In genomic region chr5:172492097-172492840, GRCh38 we compare ENCODE assay signal across 20 cellular contexts.
"Had no signal": no experiment of that assay in that cellular context is flagged by ENCODE, and none has a peak within 500 bp of the region (broad histone marks: within the 10 kb centered on the region; RNA-seq: fewer than 3 reads in every experiment).

No MANE protein-coding gene starts in this region.

- H3K27ac Mint-ChIP-seq: activated naive CD8-positive, alpha-beta T cell; natural killer cell; T-cell had no signal

- ATAC-seq: activated CD4-positive, CD25-positive, alpha-beta regulatory T cell treated with anti-CD3 and anti-CD28 coated beads, Interleukin-2, amount 50 U/mL, for 24 hours; left lung; natural killer cell; right lobe of liver; stimulated activated naive CD8-positive, alpha-beta T cell treated with anti-CD3 and anti-CD28 coated beads, Interleukin-15, Interleukin-2, amounts not matched to agents 100 U/mL and 50 U/mL, for 24 hours; T-cell had no signal

- H3K9me3 Mint-ChIP-seq: natural killer cell had no signal

- H3K27me3 ChIP-seq: hepatocyte, left lung, right lobe of liver had no signal

- H3K4me1 ChIP-seq: prostate gland, right lobe of liver had no signal

- H3K9me3 ChIP-seq: left lung, prostate gland, right lobe of liver, SK-N-SH had no signal

- H3K4me3 ChIP-seq: hepatocyte, left lung, prostate gland, right lobe of liver had no signal

- H3K27ac ChIP-seq: hepatocyte, left lung, prostate gland, right lobe of liver had no signal

- DNase-seq: activated CD4-positive, alpha-beta T cell treated with anti-CD3 and anti-CD28 coated beads, Interleukin-2, amount 50 U/mL, for 1 hour; activated gamma-delta T cell treated with Interleukin-2 at 50 U/mL for 16 hours; activated T-cell treated with anti-CD3 and anti-CD28 coated beads, Interleukin-2, amount 50 U/mL, for 1 hour; cerebellar nuclear complex; dermis blood vessel endothelial cell; erythroblast; mesenchymal stem cell; natural killer cell; nucleus accumbens; SK-N-SH; stimulated activated naive CD8-positive, alpha-beta T cell treated with anti-CD3 and anti-CD28 coated beads, Interleukin-15, Interleukin-2, amounts not matched to agents 100 U/mL and 50 U/mL, for 24 hours; T-cell; T-helper 9 cell; trophoblast cell had no signal

- H3K4me1 Mint-ChIP-seq: natural killer cell, T-cell had no signal

- H3K36me3 ChIP-seq: left lung, prostate gland, right lobe of liver had no signal

- H3K36me3 Mint-ChIP-seq: activated naive CD8-positive, alpha-beta T cell; natural killer cell; T-cell had no signal

- H3K4me3 Mint-ChIP-seq: activated naive CD8-positive, alpha-beta T cell; natural killer cell; T-cell had no signal
